11 cellular contexts compared by ENCODE assay signal in genomic region chr12:54258286-54258685, GRCh38. TPM values are rescaled to one million over a fixed set of nuclear protein-coding genes. Genes with fewer than 3 reads are reported as not detected.
DNase-seq lines count a peak whose midpoint lies in the region; ATAC-seq and TF ChIP-seq lines count a peak whose summit lies in the region.
"Had no signal": no experiment of that assay in that cellular context is flagged by ENCODE, and none has a peak within 500 bp of the region (broad histone marks: within the 10 kb centered on the region; RNA-seq: fewer than 3 reads in every experiment).

No MANE protein-coding gene starts in this region.

- H3K4me1 ChIP-seq in sigmoid colon = peaks cover 0 to 48% (median 34%) of the 10 kb centered on the region in 4 donors

- in situ Hi-C loops in SK-MEL-5 (cut with HindIII; ENCODE audit: low pct_unique_long_range_greater_than_20kb, low sequenced_read_pairs) = no loop called here

- H3K9me3 ChIP-seq in sigmoid colon = no peaks in the 10 kb centered on the region

- H3K27me3 ChIP-seq in sigmoid colon = no peaks in the 10 kb centered on the region

- TF ChIP-seq POLR2A in sigmoid colon (IDR thresholded peaks at IDR 0.05) = no peak

- TF ChIP-seq CTCF in fibroblast of the aortic adventitia (IDR thresholded peaks at IDR 0.05; ENCODE audit: insufficient read depth, low read length) = no peak
- TF ChIP-seq CTCF in sigmoid colon (IDR thresholded peaks at IDR 0.05) = no peak

- H3K4me3 ChIP-seq in fibroblast of the aortic adventitia (ENCODE audit: low read depth, low read length) (peak overlapping the region; percentile 5), sigmoid colon (no peak overlapping the region)

- peaks cover 0 to 30% (median 8%) of the 10 kb centered on the region in 4 donors for H3K36me3 ChIP-seq in sigmoid colon

- peak overlapping the region; percentile 60 to 86 (median 68) for H3K27ac ChIP-seq in sigmoid colon
- H3K27ac ChIP-seq: HL-60 had no signal

- no peak for ATAC-seq in GM18502 (IDR thresholded peaks at IDR 0.05; ENCODE audit: poor library complexity, unreplicated experiment)

- intact Hi-C loops in sigmoid colon (cut with DNase I) = no loop called here

- DNase-seq in DMS53 (lab: John Stamatoyannopoulos, UW) (peak; percentile 30), DMS53 treated with DMSO at 0.1 percent for 48 hours (lab: John Stamatoyannopoulos, UW; ENCODE audit: unreplicated experiment) (no peak), SK-MEL-5 (ENCODE audit: low read depth, low spot score) (peak; percentile 68), fibroblast of the aortic adventitia (ENCODE audit: low read depth) (peak; percentile 57), sigmoid colon (no peak), GDM1 (lab: John Stamatoyannopoulos, UW) (no peak)
- no peak for DNase-seq in activated CD4-positive, CD25-positive, alpha-beta regulatory T cell treated with anti-CD3 and anti-CD28 coated beads, Interleukin-2, amount 50 U/mL, for 72 hours
- DNase-seq: 8988T had no signal

- no peak for TF ChIP-seq EP300 in sigmoid colon (IDR thresholded peaks at IDR 0.05)

RNA-seq across cellular contexts. Expression of gene CBX5, which starts 21.6 kb away (rescaled TPM):
- 47.2 and 49.1 TPM in 2 replicates for total RNA-seq in SK-MEL-5 (2014; rRNA removed; shearing (Covaris generic))
- 24.3 and 26.5 TPM in 2 replicates for polyA plus RNA-seq in SK-MEL-5 (2015; cell fraction: cytosol; rRNA removed)
- polyA plus RNA-seq in SK-MEL-5 (2015; cell fraction: nucleus; rRNA removed) = 15.9 and 21.6 TPM in 2 replicates
- total RNA-seq in fibroblast of the aortic adventitia (ENCODE audit: low replicate concordance) (38.3 and 114 TPM in 2 replicates), sigmoid colon (10 to 100 TPM; 18.6 to 30.7 (median 24.8) TPM)
- polyA plus RNA-seq in sigmoid colon = 10 to 100 TPM in 1 of 3 donors, 1 to 10 TPM in 2; 3.0 to 17.2 (median 4.9) TPM

RNA-seq across cellular contexts. Expression of gene HNRNPA1, which starts 22.2 kb away (rescaled TPM):
- 223 and 288 TPM in 2 replicates for total RNA-seq in SK-MEL-5 (2014; rRNA removed; shearing (Covaris generic))
- polyA plus RNA-seq in SK-MEL-5 (2015; cell fraction: cytosol; rRNA removed) = 684 and 714 TPM in 2 replicates
- polyA plus RNA-seq in SK-MEL-5 (2015; cell fraction: nucleus; rRNA removed) = 1,795 and 1,835 TPM in 2 replicates
- total RNA-seq in fibroblast of the aortic adventitia (ENCODE audit: low replicate concordance) (435 and 902 TPM in 2 replicates), sigmoid colon (100 to 1,000 TPM; 318 to 657 (median 410) TPM)
- 1,000 to 10,000 TPM in 2 of 3 donors, 100 to 1,000 TPM in 1; 594 to 1,311 (median 1,117) TPM for polyA plus RNA-seq in sigmoid colon

RNA-seq across cellular contexts. Expression of gene NFE2, which starts 42.5 kb away (rescaled TPM):
- 0.32 TPM in 1 of 2 replicates, not detected in the other for total RNA-seq in SK-MEL-5 (2014; rRNA removed; shearing (Covaris generic))
- 0.23 and 0.44 TPM in 2 replicates for polyA plus RNA-seq in SK-MEL-5 (2015; cell fraction: cytosol; rRNA removed)
- polyA plus RNA-seq in SK-MEL-5 (2015; cell fraction: nucleus; rRNA removed) = 0.33 TPM in 2 replicates
- total RNA-seq in fibroblast of the aortic adventitia (ENCODE audit: low replicate concordance) (1.2 TPM in 1 of 2 replicates, not detected in the other), sigmoid colon (under 1 TPM in 1 of 4 donors, not detected in 3; 0.54 TPM)
- under 1 TPM in 1 of 3 donors, not detected in 2; 0.45 TPM for polyA plus RNA-seq in sigmoid colon
- total RNA-seq: T-helper 1 cell treated with Interleukin-12 subunit alpha and Interleukin-12 subunit beta and Interleukin-4 antibody, amounts not matched to agents 30 ng/mL and 1 ng/mL, for 36 hours had no signal

Comparison
In these comparisons a context has a peak if more than half of its experiments do, and no peak if none do; other contexts are left out.
1. DNase-seq: peak in DMS53 (single experiment), SK-MEL-5 (single experiment) and fibroblast of the aortic adventitia (single experiment); none in DMS53 treated with DMSO at 0.1 percent for 48 hours (single experiment), sigmoid colon (single experiment), GDM1 (single experiment) and activated CD4-positive, CD25-positive, alpha-beta regulatory T cell treated with anti-CD3 and anti-CD28 coated beads, Interleukin-2, amount 50 U/mL, for 72 hours (single experiment).